In the genomic region with DNA sequence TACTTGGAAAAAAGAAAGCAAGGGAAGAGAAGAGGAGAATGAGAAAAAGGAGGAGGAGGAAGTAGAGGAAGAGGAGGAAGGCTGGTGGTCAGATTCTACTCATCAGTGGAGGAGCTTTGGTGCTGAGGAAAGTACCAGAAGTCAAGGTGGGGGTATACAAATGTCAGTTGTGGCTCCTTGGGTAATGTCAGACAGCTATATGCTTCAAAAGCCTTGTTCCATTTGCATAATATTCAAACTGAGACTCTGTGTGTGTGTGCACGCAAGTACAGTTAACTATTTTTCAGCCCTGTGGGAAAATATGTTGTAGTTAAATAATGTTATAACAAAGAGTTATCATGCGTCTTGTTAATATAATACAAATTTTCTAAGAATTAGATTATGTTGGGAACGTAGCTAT, we compare ENCODE assay signal across 20 cellular contexts.
A peak's percentile ranks its signal among the peaks of the same experiment; 100 is the strongest.
DNase-seq lines count a peak whose midpoint lies in the region; ATAC-seq lines count a peak whose summit lies in the region.
"Had no signal": no experiment of that assay in that cellular context is flagged by ENCODE, and none has a peak within 500 bp of the region (broad histone marks: within the 10 kb centered on the region; RNA-seq: fewer than 3 reads in every experiment).

No MANE protein-coding gene starts in this region.

- no peak for DNase-seq in Kasumi-1 (lab: John Stamatoyannopoulos, UW)
- no peak for DNase-seq in activated CD8-positive, alpha-beta memory T cell treated with anti-CD3 and anti-CD28 coated beads, Interleukin-2, amount 50 U/mL, for 4 hours
- DNase-seq in G401 (ENCODE audit: low spot score), result no peak
- DNase-seq in amniotic stem cell (lab: John Stamatoyannopoulos, UW), result no peak
- DNase-seq: AML-193, DMS79, H7, HFFc6, MV-4-11, NCI-H187, NCI-H2107, NCI-H510A, NCI-H774, OCI-M1, Right ventricle myocardium superior, SW 1271 had no signal

- ATAC-seq in GM18498 (IDR thresholded peaks at IDR 0.05; ENCODE audit: unreplicated experiment) (peak; percentile 73), GM21360 (IDR thresholded peaks at IDR 0.05; ENCODE audit: unreplicated experiment) (peak; percentile 60), HG02678 (IDR thresholded peaks at IDR 0.05; ENCODE audit: unreplicated experiment) (peak; percentile 63), HG03442 (IDR thresholded peaks at IDR 0.05; ENCODE audit: unreplicated experiment) (peak; percentile 80)

- in situ Hi-C loops in G401 (cut with HindIII; ENCODE audit: low sequenced_read_pairs), result no loop called here
